ENCODE assay signal across 17 cellular contexts in genomic region chr19:46932346-46932745, GRCh38.
A peak's percentile ranks its signal among the peaks of the same experiment; 100 is the strongest.
DNase-seq lines count a peak whose midpoint lies in the region; ATAC-seq, FAIRE-seq and TF ChIP-seq lines count a peak whose summit lies in the region.
"Had no signal": no experiment of that assay in that cellular context is flagged by ENCODE, and none has a peak within 500 bp of the region (broad histone marks: within the 10 kb centered on the region; RNA-seq: fewer than 3 reads in every experiment).

No MANE protein-coding gene starts in this region.

- H2AFZ ChIP-seq in ACC112 (ENCODE audit: low read length, unreplicated experiment) (no peak overlapping the region), keratinocyte (ENCODE audit: control insufficient read depth, low read length) (no peak overlapping the region)

- FAIRE-seq in keratinocyte (lab: Jason Lieb, UNC), result peak; percentile 48

- H3K4me1 ChIP-seq in ACC112 (ENCODE audit: control insufficient read depth, insufficient read depth, low read length, unreplicated experiment) (peaks cover 60% of the 10 kb centered on the region), HUES64 (ENCODE audit: insufficient read depth, low read length) (peaks cover 4% of the 10 kb centered on the region; the same call in 1 of the 2 replicates), ascending aorta (peaks cover 18 to 46% of the 10 kb centered on the region in 2 donors), keratinocyte (ENCODE audit: control insufficient read depth, extremely low read depth, insufficient read depth, low read length) (peaks cover 43% of the 10 kb centered on the region), sigmoid colon (peaks cover 0 to 53% (median 29%) of the 10 kb centered on the region in 4 donors)
- H3K4me1 ChIP-seq: BE2C had no signal

- peaks cover 2% of the 10 kb centered on the region for H3K9me1 ChIP-seq in keratinocyte (ENCODE audit: control insufficient read depth, extremely low read depth, insufficient read depth, low read length)

- no peaks in the 10 kb centered on the region for H3K36me3 ChIP-seq in ACC112 (ENCODE audit: insufficient read depth, low read length)
- peaks cover 4% of the 10 kb centered on the region for H3K36me3 ChIP-seq in HUES64 (ENCODE audit: insufficient read depth, low read length)
- H3K36me3 ChIP-seq in ascending aorta, result no peaks in the 10 kb centered on the region
- peaks cover 0 to 6% of the 10 kb centered on the region in 2 experiments for H3K36me3 ChIP-seq in keratinocyte (ENCODE audit: control insufficient read depth in 2 of 2, extremely low read depth in 1 of 2, insufficient read depth in 2 of 2, low read length in 2 of 2)
- peaks cover 0 to under 1% (median 0%) of the 10 kb centered on the region in 4 donors for H3K36me3 ChIP-seq in sigmoid colon

- DNase-seq in ascending aorta (ENCODE audit: low spot score in 2 of 2) (no peak), keratinocyte (ENCODE audit: low read depth, low spot score) (no peak), sigmoid colon (no peak)
- DNase-seq: activated CD8-positive, alpha-beta T cell treated with anti-CD3 and anti-CD28 coated beads, Interleukin-2, amount 10 ng/mL, durations not matched to agents 7 days and 5 days; activated naive CD4-positive, alpha-beta T cell treated with anti-CD3 and anti-CD28 coated beads for 36 hours; BE2C; GDM1; mucosa of descending colon; NCI-H1417 treated with DMSO at 0.1 percent for 48 hours; NK-92 treated with Interleukin-12 subunit alpha and Interleukin-12 subunit beta, amount 100 ng/mL, for 24 hours; T-helper 1 cell; upper lobe of left lung had no signal

- no peak for TF ChIP-seq EP300 in sigmoid colon (IDR thresholded peaks at IDR 0.05)

- no peak for TF ChIP-seq POLR2A in sigmoid colon (IDR thresholded peaks at IDR 0.05)

- H3K27ac ChIP-seq in ACC112 (ENCODE audit: low read depth, low read length) (peak overlapping the region; percentile 91), HUES64 (ENCODE audit: low read depth, low read length) (no peak overlapping the region), ascending aorta (peak overlapping the region; percentile 56 to 58), keratinocyte (ENCODE audit: control insufficient read depth, insufficient read depth, low read length) (no peak overlapping the region), sigmoid colon (no peak overlapping the region)

- H3K4me2 ChIP-seq in keratinocyte (ENCODE audit: control insufficient read depth, extremely low read depth, insufficient read depth, low read depth, low read length), result peak overlapping the region; percentile 18

- dilution Hi-C loops in keratinocyte (cut with MboI; ENCODE audit: extremely low pct_ligation_motif_present, low sequenced_read_pairs), result no loop called here

- H4K20me1 ChIP-seq in keratinocyte (ENCODE audit: control insufficient read depth, extremely low read depth, insufficient read depth, low read length), result no peaks in the 10 kb centered on the region

- no peak for ATAC-seq in HG03354 (IDR thresholded peaks at IDR 0.05; ENCODE audit: poor library complexity, severe bottlenecking, unreplicated experiment)
- no peak for ATAC-seq in GM19023 (IDR thresholded peaks at IDR 0.05; ENCODE audit: unreplicated experiment)
- ATAC-seq in HG03378 (IDR thresholded peaks at IDR 0.05; ENCODE audit: unreplicated experiment), result no peak
- ATAC-seq: activated CD8-positive, alpha-beta T cell treated with anti-CD3 and anti-CD28 coated beads, Interleukin-2, amount 10 ng/mL, durations not matched to agents 7 days and 5 days; mucosa of descending colon had no signal

- H3K79me2 ChIP-seq in ACC112 (ENCODE audit: control insufficient read depth, insufficient read depth, low read length, unreplicated experiment) (peaks cover 68% of the 10 kb centered on the region), keratinocyte (ENCODE audit: control insufficient read depth, insufficient read depth, low read length) (peaks cover 72% of the 10 kb centered on the region)

- H3K4me3 ChIP-seq in ACC112 (ENCODE audit: low read depth, low read length) (no peak overlapping the region), HUES64 (ENCODE audit: low read length) (no peak overlapping the region), ascending aorta (no peak overlapping the region), keratinocyte (ENCODE audit: control insufficient read depth in 2 of 3, extremely low read depth in 1 of 3, insufficient read depth in 2 of 3, low read depth in 1 of 3, low read length in 3 of 3) (no peak overlapping the region), sigmoid colon (no peak overlapping the region)
- H3K4me3 ChIP-seq: mucosa of descending colon, upper lobe of left lung had no signal

- intact Hi-C loops in ascending aorta (cut with DNase I) (no loop called here), sigmoid colon (cut with DNase I) (no loop called here)

- TF ChIP-seq CTCF in ascending aorta (IDR thresholded peaks at IDR 0.05), result no peak
- TF ChIP-seq CTCF in keratinocyte (optimal IDR thresholded peaks at IDR 0.05 in 1 of 3, IDR thresholded peaks at IDR 0.05 in 1 of 3, conservative IDR thresholded peaks at IDR 0.05 in 1 of 3; ENCODE audit: extremely low read depth in 1 of 3, insufficient read depth in 2 of 3, low read length in 3 of 3), result no peak
- TF ChIP-seq CTCF in sigmoid colon (IDR thresholded peaks at IDR 0.05), result no peak

- H3K9me3 ChIP-seq in HUES64 (ENCODE audit: insufficient read depth, low read depth, low read length) (no peaks in the 10 kb centered on the region), ascending aorta (no peaks in the 10 kb centered on the region), keratinocyte (ENCODE audit: control insufficient read depth, low read depth, low read length) (no peaks in the 10 kb centered on the region), sigmoid colon (no peaks in the 10 kb centered on the region)
- H3K9me3 ChIP-seq: BE2C, mucosa of descending colon, upper lobe of left lung had no signal

- no peaks in the 10 kb centered on the region for H3K27me3 ChIP-seq in ACC112 (ENCODE audit: insufficient read depth, low read length)
- no peaks in the 10 kb centered on the region for H3K27me3 ChIP-seq in HUES64 (ENCODE audit: insufficient read depth, low read length)
- H3K27me3 ChIP-seq in ascending aorta, result no peaks in the 10 kb centered on the region
- H3K27me3 ChIP-seq in keratinocyte (ENCODE audit: control insufficient read depth, extremely low read depth, insufficient read depth, low read length), result no peaks in the 10 kb centered on the region
- H3K27me3 ChIP-seq in sigmoid colon, result no peaks in the 10 kb centered on the region
- H3K27me3 ChIP-seq: BE2C, upper lobe of left lung had no signal

- 81% methylated on average over 2 of the region's 2 CpGs for WGBS in HUES64
- WGBS in sigmoid colon, 2 donors, result 71 to 82% methylated on average over 2 of the region's 2 CpGs

- peak overlapping the region; percentile 16; the same call in 1 of the 2 replicates for H3K9ac ChIP-seq in HUES64 (ENCODE audit: low read depth, low read length)
- H3K9ac ChIP-seq in keratinocyte (ENCODE audit: control insufficient read depth, extremely low read depth, insufficient read depth, low read length), result no peak overlapping the region

Comparison
In these comparisons a context has a peak if more than half of its experiments do, and no peak if none do; other contexts are left out.
1. H3K27ac ChIP-seq: peak in ACC112 (single experiment) and ascending aorta (2 of 2); none in HUES64 (single experiment), keratinocyte (single experiment) and sigmoid colon (0 of 4).